In genomic region chr19:29810504-29810871, GRCh38 we compare ENCODE assay signal across 9 cellular contexts. TPM values are rescaled to one million over a fixed set of nuclear protein-coding genes. Genes with fewer than 3 reads are reported as not detected.
A peak's percentile ranks its signal among the peaks of the same experiment; 100 is the strongest.
DNase-seq lines count a peak whose midpoint lies in the region; FAIRE-seq and TF ChIP-seq lines count a peak whose summit lies in the region.
"Had no signal": no experiment of that assay in that cellular context is flagged by ENCODE, and none has a peak within 500 bp of the region (broad histone marks: within the 10 kb centered on the region; RNA-seq: fewer than 3 reads in every experiment).

No MANE protein-coding gene starts in this region.

- no peak for TF ChIP-seq CTCF in bronchial epithelial cell (IDR thresholded peaks at IDR 0.05; ENCODE audit: insufficient read depth, low read length, severe bottlenecking)

- H3K36me3 ChIP-seq in bronchial epithelial cell (ENCODE audit: control insufficient read depth, insufficient read depth, low read length) (no peaks in the 10 kb centered on the region), neuronal stem cell (replicated peaks in 1 of 2; ENCODE audit: control insufficient read depth in 2 of 2, insufficient read depth in 2 of 2, low read length in 2 of 2) (peaks cover 1 to 26% of the 10 kb centered on the region in 2 donors)

- peak overlapping the region; percentile 42 for H2AK5ac ChIP-seq in neuronal stem cell (ENCODE audit: low read depth, low read length)

- H3K79me1 ChIP-seq in neuronal stem cell (ENCODE audit: low read depth, low read length) = peaks cover 2% of the 10 kb centered on the region

- no peak overlapping the region for H4K91ac ChIP-seq in neuronal stem cell (ENCODE audit: low read depth, low read length, poor library complexity)

- peak; percentile 21 for DNase-seq in DMS79 treated with DMSO at 0.1 percent for 48 hours (lab: John Stamatoyannopoulos, UW)
- no peak for DNase-seq in DMS79 (lab: John Stamatoyannopoulos, UW)
- peak; percentile 13 for DNase-seq in NCI-H2029 treated with DMSO at 0.1 percent for 48 hours (lab: John Stamatoyannopoulos, UW)
- DNase-seq in bronchial epithelial cell (ENCODE audit: low read depth) = peak; percentile 77
- no peak for DNase-seq in neuronal stem cell (ENCODE audit: low spot score)
- no peak for DNase-seq in NCI-H146 treated with DMSO at 0.1 percent for 48 hours (lab: John Stamatoyannopoulos, UW; ENCODE audit: unreplicated experiment)
- no peak for DNase-seq in amniotic stem cell (lab: John Stamatoyannopoulos, UW)
- DNase-seq in activated CD8-positive, alpha-beta memory T cell treated with anti-CD3 and anti-CD28 coated beads, Interleukin-2, amount 50 U/mL, for 4 hours = no peak
- DNase-seq: NCI-H187 had no signal

- no peak overlapping the region for H2BK15ac ChIP-seq in neuronal stem cell (ENCODE audit: low read length)

- no peak overlapping the region for H2BK5ac ChIP-seq in neuronal stem cell (ENCODE audit: low read length)

- no peak overlapping the region for H3K4me3 ChIP-seq in bronchial epithelial cell (ENCODE audit: low read depth, low read length)
- H3K4me3 ChIP-seq in neuronal stem cell (ENCODE audit: low read length in 2 of 2) = peak overlapping the region in 1 of 2 donors; percentile 56

- H3K27ac ChIP-seq in neuronal stem cell (replicated peaks; ENCODE audit: low read length) = no peak overlapping the region

- no peak overlapping the region for H3K4me2 ChIP-seq in neuronal stem cell (ENCODE audit: insufficient read depth, low read length, poor library complexity, severe bottlenecking)

- H3K23ac ChIP-seq in neuronal stem cell (ENCODE audit: low read depth, low read length, poor library complexity) = peak overlapping the region; percentile 34

- H3K9me3 ChIP-seq in neuronal stem cell (replicated peaks in 1 of 2; ENCODE audit: control insufficient read depth in 2 of 2, insufficient read depth in 1 of 2, low read depth in 1 of 2, low read length in 2 of 2) = no peaks in the 10 kb centered on the region

- no peak overlapping the region for H3K9ac ChIP-seq in neuronal stem cell (ENCODE audit: low read depth, low read length, poor library complexity)

- no peak overlapping the region for H2BK120ac ChIP-seq in neuronal stem cell (ENCODE audit: low read depth, low read length)

- H3K4ac ChIP-seq in neuronal stem cell (ENCODE audit: low read length) = no peak overlapping the region

- H2BK12ac ChIP-seq in neuronal stem cell (ENCODE audit: low read length) = no peak overlapping the region

- no peak overlapping the region for H3K14ac ChIP-seq in neuronal stem cell (ENCODE audit: low read length)

- H4K8ac ChIP-seq in neuronal stem cell (ENCODE audit: low read depth, low read length) = no peak overlapping the region

- WGBS in neuronal stem cell (ENCODE audit: extremely low coverage in 2 of 2, insufficient read length in 2 of 2, insufficient replicate concordance in 1 of 2), 2 donors = no CpG with 5 or more reads among the region's 4 CpGs

- peak overlapping the region; percentile 94 for H2AFZ ChIP-seq in neuronal stem cell (ENCODE audit: low read length)

- no peak overlapping the region for H3K18ac ChIP-seq in neuronal stem cell (ENCODE audit: low read length)

- H3K27me3 ChIP-seq in bronchial epithelial cell (ENCODE audit: control insufficient read depth, insufficient read depth, low read length) (no peaks in the 10 kb centered on the region), neuronal stem cell (ENCODE audit: control insufficient read depth in 3 of 3, insufficient read depth in 3 of 3, low read depth in 1 of 3, low read length in 3 of 3) (peaks cover 0 to 3% (median 0%) of the 10 kb centered on the region in 3 experiments)

- peaks cover 6 to 11% of the 10 kb centered on the region in 2 donors for H3K4me1 ChIP-seq in neuronal stem cell (ENCODE audit: control insufficient read depth in 2 of 2, insufficient read depth in 1 of 2, low read depth in 1 of 2, low read length in 2 of 2)

- no peak for FAIRE-seq in bronchial epithelial cell (lab: Jason Lieb, UNC)

RNA-seq across cellular contexts. Expression of gene CCNE1, which starts 1.3 kb away (rescaled TPM):
- 6.1 and 9.9 TPM in 2 replicates for total RNA-seq in bronchial epithelial cell
- 15.7 TPM for polyA plus RNA-seq in neuronal stem cell (2013, experiment 1 of 2)
- polyA plus RNA-seq in neuronal stem cell (2013, experiment 2 of 2) = 15.8 TPM

Comparison
In these comparisons a context has a peak if more than half of its experiments do, and no peak if none do; other contexts are left out.
1. DNase-seq: peak in DMS79 treated with DMSO at 0.1 percent for 48 hours (single experiment), NCI-H2029 treated with DMSO at 0.1 percent for 48 hours (single experiment) and bronchial epithelial cell (single experiment); none in DMS79 (single experiment), neuronal stem cell (single experiment), NCI-H146 treated with DMSO at 0.1 percent for 48 hours (single experiment), amniotic stem cell (single experiment) and activated CD8-positive, alpha-beta memory T cell treated with anti-CD3 and anti-CD28 coated beads, Interleukin-2, amount 50 U/mL, for 4 hours (single experiment).